ENCODE assay signal across 31 cellular contexts in the genomic region with DNA sequence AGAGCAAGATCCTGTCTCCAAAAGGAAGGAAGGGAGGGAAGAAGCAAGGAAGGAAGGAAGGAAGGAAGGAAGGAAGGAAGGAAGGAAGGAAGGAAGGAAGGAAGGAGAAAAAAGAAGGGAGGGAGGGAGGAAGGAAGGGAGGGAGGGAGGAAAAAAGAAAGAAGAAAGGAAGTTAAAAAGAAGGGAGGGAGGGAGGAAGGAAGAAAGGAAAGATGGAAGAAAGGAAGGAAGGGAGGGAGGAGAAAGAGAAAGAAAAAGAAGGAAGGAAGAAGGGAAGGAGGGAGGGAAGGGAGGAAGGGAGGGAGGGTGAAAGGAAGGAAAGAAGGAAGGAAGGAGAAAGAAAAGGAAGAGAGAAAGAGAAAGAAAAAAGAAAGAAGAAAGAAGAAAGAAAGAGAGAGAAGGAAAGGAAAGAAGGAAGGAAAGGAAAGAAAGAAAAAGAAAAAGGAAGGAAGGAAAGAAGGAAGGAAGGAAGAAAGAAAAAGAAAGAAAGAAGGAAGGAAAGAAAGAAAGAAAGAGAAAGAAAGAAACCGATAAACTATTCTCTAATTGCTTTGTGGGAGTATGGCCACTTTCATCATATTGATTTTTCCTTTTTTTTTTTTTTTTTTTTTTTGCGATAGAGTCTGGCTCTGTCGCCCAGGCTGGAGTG. TPM values are rescaled to one million over a fixed set of nuclear protein-coding genes. Genes with fewer than 3 reads are reported as not detected.
"Had no signal": no experiment of that assay in that cellular context is flagged by ENCODE, and none has a peak within 500 bp of the region (broad histone marks: within the 10 kb centered on the region; RNA-seq: fewer than 3 reads in every experiment).

No MANE protein-coding gene starts in this region.

- H3K4me1 ChIP-seq: esophagus squamous epithelium, gastroesophageal sphincter had no signal

- H3K27ac Mint-ChIP-seq: activated CD8-positive, alpha-beta T cell treated with anti-CD3 and anti-CD28 coated beads for 36 hours; activated naive CD8-positive, alpha-beta T cell; activated T-helper 17 cell treated with anti-CD3 and anti-CD28 coated beads, Interleukin-2, amount 50 U/mL, for 72 hours had no signal

- H3K36me3 ChIP-seq: brain microvascular endothelial cell, esophagus squamous epithelium, gastroesophageal sphincter had no signal

- H3K4me3 ChIP-seq: esophagus squamous epithelium, gastroesophageal sphincter had no signal

- DNase-seq: activated CD4-positive, alpha-beta T cell treated with anti-CD3 and anti-CD28 coated beads for 48 hours; activated CD4-positive, alpha-beta T cell treated with anti-CD3 and anti-CD28 coated beads, Interleukin-2, amount 50 U/mL, for 1 hour; activated CD4-positive, alpha-beta T cell treated with anti-CD3 and anti-CD28 coated beads, Interleukin-2, amount 50 U/mL, for 48 hours; activated CD8-positive, alpha-beta memory T cell treated with anti-CD3 and anti-CD28 coated beads for 24 hours; activated CD8-positive, alpha-beta T cell treated with anti-CD3 and anti-CD28 coated beads for 36 hours; activated effector memory CD4-positive, alpha-beta T cell treated with Interleukin-2 at 50 U/mL for 16 hours; activated gamma-delta T cell treated with Interleukin-2 at 50 U/mL for 16 hours; activated naive CD4-positive, alpha-beta T cell treated with anti-CD3 and anti-CD28 coated beads, Interleukin-2, amount 50 U/mL, for 16 hours; activated naive CD4-positive, alpha-beta T cell treated with Interleukin-2 at 50 U/mL for 16 hours; activated T-cell treated with anti-CD3 and anti-CD28 coated beads, Interleukin-2, amount 50 U/mL, for 4 hours; amniotic stem cell; anterior cingulate cortex; brain microvascular endothelial cell; effector CD8-positive, alpha-beta T cell; esophagus squamous epithelium; foreskin melanocyte; T-helper 2 cell had no signal

- H3K27ac ChIP-seq: brain microvascular endothelial cell, epithelial cell of prostate, esophagus squamous epithelium, gastroesophageal sphincter had no signal

- H3K4me1 Mint-ChIP-seq: activated T-helper 17 cell treated with anti-CD3 and anti-CD28 coated beads, Interleukin-2, amount 50 U/mL, for 72 hours; central memory CD8-positive, alpha-beta T cell had no signal

- H3K9me3 ChIP-seq: esophagus squamous epithelium, gastroesophageal sphincter had no signal

- H3K9me3 Mint-ChIP-seq: activated T-helper 17 cell treated with anti-CD3 and anti-CD28 coated beads, Interleukin-2, amount 50 U/mL, for 72 hours; central memory CD8-positive, alpha-beta T cell had no signal

- H3K4me3 Mint-ChIP-seq: activated CD8-positive, alpha-beta T cell treated with anti-CD3 and anti-CD28 coated beads for 36 hours; activated naive CD8-positive, alpha-beta T cell; activated T-cell treated with anti-CD3 and anti-CD28 coated beads, Interleukin-2, amount 50 U/mL, for 4 hours; activated T-helper 17 cell treated with anti-CD3 and anti-CD28 coated beads, Interleukin-2, amount 50 U/mL, for 72 hours; central memory CD8-positive, alpha-beta T cell had no signal

RNA-seq across cellular contexts. Expression of a gene that starts 9.5 kb away (rescaled TPM):
- total RNA-seq: astrocyte, bronchial epithelial cell, endothelial cell of umbilical vein, fibroblast of villous mesenchyme had no signal

RNA-seq across cellular contexts. Expression of a gene that starts 42.2 kb away (rescaled TPM):
- total RNA-seq: activated CD8-positive, alpha-beta T cell treated with anti-CD3 and anti-CD28 coated beads for 36 hours; activated T-cell treated with anti-CD3 and anti-CD28 coated beads, Interleukin-2, amount 50 U/mL, for 4 hours; activated T-helper 17 cell treated with anti-CD3 and anti-CD28 coated beads, Interleukin-2, amount 50 U/mL, for 72 hours; astrocyte; cardiac septum; dermis microvascular lymphatic vessel endothelial cell; endothelial cell of umbilical vein; esophagus squamous epithelium; fibroblast of lung; fibroblast of villous mesenchyme; gastroesophageal sphincter; glomerular endothelial cell; T-helper 1 cell treated with Interleukin-12 subunit alpha and Interleukin-12 subunit beta and Interleukin-4 antibody, amounts not matched to agents 30 ng/mL and 1 ng/mL, for 36 hours had no signal
